1 cellular context compared by ENCODE assay signal in genomic region chr12:15163001-15163400, GRCh38.
TF ChIP-seq lines count a peak whose summit lies in the region.

No MANE protein-coding gene starts in this region.

TF ChIP-seq in K562, 482 proteins besides CTCF, POLR2A, EP300 and RAD21 (continued from another document):
- TF ChIP-seq NBN (IDR thresholded peaks at IDR 0.05; ENCODE audit: low read depth): no peak
- no peak for TF ChIP-seq ARID3B (CRISPR knock-in tag; IDR thresholded peaks at IDR 0.05; ENCODE audit: borderline replicate concordance)
